Comparison of ENCODE assay signal across 9 cellular contexts in genomic region chr4:119314356-119314755, GRCh38. TPM values are rescaled to one million over a fixed set of nuclear protein-coding genes. Genes with fewer than 3 reads are reported as not detected.
DNase-seq lines count a peak whose midpoint lies in the region; ATAC-seq and TF ChIP-seq lines count a peak whose summit lies in the region.
"Had no signal": no experiment of that assay in that cellular context is flagged by ENCODE, and none has a peak within 500 bp of the region (broad histone marks: within the 10 kb centered on the region; RNA-seq: fewer than 3 reads in every experiment).

No MANE protein-coding gene starts in this region.

- no peak overlapping the region for H4K8ac ChIP-seq in H9 (replicated peaks; ENCODE audit: insufficient read length, low read depth, low read length)

- peaks cover 8 to 9% of the 10 kb centered on the region in 2 experiments for H3K4me1 Mint-ChIP-seq in H9
- peaks cover 10% of the 10 kb centered on the region for H3K4me1 Mint-ChIP-seq in WTC11
- H3K4me1 Mint-ChIP-seq in stimulated activated naive B cell treated with anti-CD40 and anti-IgM and Interleukin-4, amounts not matched to agents 10 μg/mL and 1 μg/mL and 100 μg/mL, for 72 hours, result no peaks in the 10 kb centered on the region

- H3K27ac Mint-ChIP-seq in H9 (no peak overlapping the region; a peak in 1 of 7 replicates), WTC11 (no peak overlapping the region)
- H3K27ac Mint-ChIP-seq in stimulated activated naive B cell treated with anti-CD40 and anti-IgM and Interleukin-4, amounts not matched to agents 10 μg/mL and 1 μg/mL and 100 μg/mL, for 72 hours, result no peak overlapping the region

- no peaks in the 10 kb centered on the region for H3K9me3 Mint-ChIP-seq in H9
- no peaks in the 10 kb centered on the region for H3K9me3 Mint-ChIP-seq in WTC11
- no peaks in the 10 kb centered on the region for H3K9me3 Mint-ChIP-seq in stimulated activated naive B cell treated with anti-CD40 and anti-IgM and Interleukin-4, amounts not matched to agents 10 μg/mL and 1 μg/mL and 100 μg/mL, for 72 hours

- CTCF ChIA-PET in WTC11 (lab: Charles Lee), result interaction anchor here (2.0 kb wide), 1 partner anchor 176 kb away, joined by 9 read pairs; no protein-coding TSS in a partner anchor

- no peak overlapping the region for H3K4me2 ChIP-seq in H9 (ENCODE audit: insufficient read depth, insufficient read length, low read length)

- no peaks in the 10 kb centered on the region for H4K20me1 ChIP-seq in H9 (ENCODE audit: control insufficient read depth, insufficient read depth, insufficient read length)

- POLR2A ChIA-PET in WTC11 (lab: Charles Lee), result no interaction called here

- H3K79me2 ChIP-seq in H9 (ENCODE audit: insufficient read depth, low read length), result no peaks in the 10 kb centered on the region

- H3K36me3 Mint-ChIP-seq in H9 (ENCODE audit: insufficient read depth in 1 of 3, low read depth in 3 of 3) (no peaks in the 10 kb centered on the region), WTC11 (no peaks in the 10 kb centered on the region)
- H3K36me3 Mint-ChIP-seq in stimulated activated naive B cell treated with anti-CD40 and anti-IgM and Interleukin-4, amounts not matched to agents 10 μg/mL and 1 μg/mL and 100 μg/mL, for 72 hours, result no peaks in the 10 kb centered on the region

- H3K18ac ChIP-seq in H9 (ENCODE audit: insufficient read length, low read depth, low read length), result no peak overlapping the region

- H3K4me3 Mint-ChIP-seq in H9 (no peak overlapping the region; a peak in 1 of 5 replicates), WTC11 (no peak overlapping the region)
- no peak overlapping the region for H3K4me3 Mint-ChIP-seq in stimulated activated naive B cell treated with anti-CD40 and anti-IgM and Interleukin-4, amounts not matched to agents 10 μg/mL and 1 μg/mL and 100 μg/mL, for 72 hours

- no peak overlapping the region for H3K4me3 ChIP-seq in cardiac muscle cell

- H3T11ph ChIP-seq in H9 (ENCODE audit: low read length), result no peak overlapping the region

- no peak overlapping the region for H2BK120ac ChIP-seq in H9 (ENCODE audit: low read depth, low read length, poor library complexity, severe bottlenecking)

- H3K9ac ChIP-seq in H9 (ENCODE audit: extremely low read depth, insufficient read length, low read length), result no peak overlapping the region

- no peaks in the 10 kb centered on the region for H3K79me1 ChIP-seq in H9 (ENCODE audit: insufficient read depth, low read depth, low read length, poor library complexity, severe bottlenecking)

- no peak overlapping the region for H3K56ac ChIP-seq in H9 (ENCODE audit: insufficient read length, low read depth, low read length)

- H3K14ac ChIP-seq in H9 (ENCODE audit: insufficient read depth, low read length), result no peak overlapping the region

- H3K27ac ChIP-seq in H9 (ENCODE audit: insufficient read length, low read depth, low read length) (no peak overlapping the region), cardiac muscle cell (no peak overlapping the region)

- H3K9me3 ChIP-seq in H9 (ENCODE audit: control insufficient read depth, low read depth, low read length) (no peaks in the 10 kb centered on the region), cardiac muscle cell (ENCODE audit: low read depth) (no peaks in the 10 kb centered on the region)

- no peak overlapping the region for H4K5ac ChIP-seq in H9 (ENCODE audit: insufficient read length, low read depth, low read length)

- no peaks in the 10 kb centered on the region for H3K4me1 ChIP-seq in H9 (ENCODE audit: insufficient read depth, low read length)
- no peaks in the 10 kb centered on the region for H3K4me1 ChIP-seq in cardiac muscle cell (ENCODE audit: low read depth)

- no peak overlapping the region for H3K4ac ChIP-seq in H9 (ENCODE audit: low read depth, low read length)

- H3K36me3 ChIP-seq in cardiac muscle cell, result peaks cover 6% of the 10 kb centered on the region

- ATAC-seq in WTC11 (peak; percentile 87), HG03108 (IDR thresholded peaks at IDR 0.05; ENCODE audit: unreplicated experiment) (no peak)
- ATAC-seq in stimulated activated naive B cell treated with anti-CD40 and anti-IgM and Interleukin-4, amounts not matched to agents 10 μg/mL and 1 μg/mL and 100 μg/mL, for 72 hours (replicated peaks), result peak; percentile 60 to 67

- no peak overlapping the region for H4K91ac ChIP-seq in H9 (ENCODE audit: insufficient read length, low read depth, low read length)

- H2BK20ac ChIP-seq in H9 (ENCODE audit: low read depth, low read length, poor library complexity, severe bottlenecking), result no peak overlapping the region

- H3K27me3 ChIP-seq in H9 (ENCODE audit: insufficient read depth, low read length), result no peaks in the 10 kb centered on the region
- H3K27me3 ChIP-seq in cardiac muscle cell, result no peaks in the 10 kb centered on the region

- peak; percentile 4 for DNase-seq in activated CD8-positive, alpha-beta memory T cell treated with anti-CD3 and anti-CD28 coated beads, Interleukin-2, amount 50 U/mL, for 1 hour (ENCODE audit: extremely low read depth)
- DNase-seq in activated CD8-positive, alpha-beta memory T cell treated with anti-CD3 and anti-CD28 coated beads for 24 hours, result no peak
- no peak for DNase-seq in H9
- DNase-seq in NCI-H146 treated with DMSO at 0.1 percent for 48 hours (lab: John Stamatoyannopoulos, UW; ENCODE audit: unreplicated experiment), result peak; percentile 63
- no peak for DNase-seq in WTC11 (ENCODE audit: low spot score)
- DNase-seq in cardiac muscle cell (ENCODE audit: low read depth in 1 of 2, low spot score in 1 of 2), result peak; percentile 64 to 68
- DNase-seq in stimulated activated naive B cell treated with anti-CD40 and anti-IgM and Interleukin-4, amounts not matched to agents 10 μg/mL and 1 μg/mL and 100 μg/mL, for 72 hours, result no peak

- no peak overlapping the region for H3K23ac ChIP-seq in H9 (ENCODE audit: insufficient read length, low read depth, low read length)

- H2AK5ac ChIP-seq in H9 (ENCODE audit: insufficient read length, low read length), result no peak overlapping the region

- H3K27me3 Mint-ChIP-seq in H9 (ENCODE audit: low read depth), result no peaks in the 10 kb centered on the region
- no peaks in the 10 kb centered on the region for H3K27me3 Mint-ChIP-seq in WTC11 (ENCODE audit: low read depth)
- peaks cover 0 to 10% of the 10 kb centered on the region in 2 donors for H3K27me3 Mint-ChIP-seq in stimulated activated naive B cell treated with anti-CD40 and anti-IgM and Interleukin-4, amounts not matched to agents 10 μg/mL and 1 μg/mL and 100 μg/mL, for 72 hours

- no peak overlapping the region for H2BK12ac ChIP-seq in H9 (ENCODE audit: insufficient read length, low read depth, low read length)

- H2BK5ac ChIP-seq in H9 (ENCODE audit: insufficient read length, low read length), result no peak overlapping the region

- H2AFZ ChIP-seq in H9 (ENCODE audit: low read length), result no peak overlapping the region

- peak; percentile 76 for TF ChIP-seq CTCF in H9 (conservative IDR thresholded peaks at IDR 0.05)
- TF ChIP-seq CTCF in WTC11 (IDR thresholded peaks at IDR 0.05), result no peak
- TF ChIP-seq CTCF in cardiac muscle cell (IDR thresholded peaks at IDR 0.05; ENCODE audit: low read depth, low read length), result peak; percentile 55

- no peaks in the 10 kb centered on the region for H3K23me2 ChIP-seq in H9 (ENCODE audit: insufficient read length, low read depth, low read length, poor library complexity, severe bottlenecking)

- no CpG with 5 or more reads among the region's 4 CpGs for WGBS in H9 (ENCODE audit: extremely low coverage, insufficient read length, low lambda C conversion rate)

- no peak overlapping the region for H2BK15ac ChIP-seq in H9 (ENCODE audit: low read depth, low read length)

TF ChIP-seq in WTC11, 78 proteins besides CTCF, POLR2A, EP300 and RAD21 (continues in another document):
- TF ChIP-seq NFYB (CRISPR knock-in tag; conservative IDR thresholded peaks at IDR 0.05; ENCODE audit: low read depth), result no peak
- no peak for TF ChIP-seq ZNF281 (CRISPR knock-in tag; IDR thresholded peaks at IDR 0.05)

RNA-seq across cellular contexts. Expression of gene FABP2, which starts 7.6 kb away (rescaled TPM):
- total RNA-seq in H9 (2021) (not detected in 2 replicates), WTC11 (2021) (not detected in 3 replicates), cardiac muscle cell (5.5 and 6.0 TPM in 2 replicates)
- 9.9 and 12.4 TPM in 2 replicates for polyA plus RNA-seq in cardiac muscle cell
- total RNA-seq: temporal lobe had no signal

Comparison
In these comparisons a context has a peak if more than half of its experiments do, and no peak if none do; other contexts are left out.
1. DNase-seq: peak in activated CD8-positive, alpha-beta memory T cell treated with anti-CD3 and anti-CD28 coated beads, Interleukin-2, amount 50 U/mL, for 1 hour (single experiment), NCI-H146 treated with DMSO at 0.1 percent for 48 hours (single experiment) and cardiac muscle cell (2 of 2); none in activated CD8-positive, alpha-beta memory T cell treated with anti-CD3 and anti-CD28 coated beads for 24 hours (single experiment), H9 (single experiment), WTC11 (single experiment) and stimulated activated naive B cell treated with anti-CD40 and anti-IgM and Interleukin-4, amounts not matched to agents 10 μg/mL and 1 μg/mL and 100 μg/mL, for 72 hours (single experiment).